In the genomic region with DNA sequence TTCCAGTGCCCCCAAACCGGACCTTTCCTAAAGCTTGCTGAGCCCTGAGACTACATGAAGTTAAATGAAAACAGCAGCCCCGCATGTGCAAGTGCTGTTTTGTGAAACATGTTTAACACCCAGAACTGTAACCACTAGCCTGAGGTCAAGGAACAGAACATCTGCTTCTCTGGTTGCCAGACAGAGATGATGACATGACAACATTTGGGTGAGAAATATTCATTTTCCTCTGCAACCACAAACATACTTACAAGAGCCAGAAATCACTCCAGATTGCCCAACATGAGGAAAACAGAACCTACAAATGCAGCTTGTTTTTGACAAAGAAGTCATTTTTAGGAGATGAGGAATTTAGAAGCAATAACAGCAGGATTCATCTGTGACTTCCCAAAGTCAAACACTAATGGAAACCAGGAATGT, we compare ENCODE assay signal across 8 cellular contexts.
DNase-seq lines count a peak whose midpoint lies in the region; ATAC-seq and TF ChIP-seq lines count a peak whose summit lies in the region.

No MANE protein-coding gene starts in this region.

- in situ Hi-C loops in GM13976 (cut with MboI; ENCODE audit: low sequenced_read_pairs, unreplicated experiment), result no loop called here

- H3K36me3 ChIP-seq in skeletal muscle tissue (ENCODE audit: control insufficient read depth in 3 of 3, insufficient read depth in 3 of 3, low read length in 3 of 3), result no peaks in the 10 kb centered on the region

- H3K9me3 Mint-ChIP-seq in endothelial cell (ENCODE audit: unreplicated experiment), result no peaks in the 10 kb centered on the region

- H3K27me3 ChIP-seq in skeletal muscle tissue (ENCODE audit: control insufficient read depth in 3 of 3, insufficient read depth in 3 of 3, low read length in 3 of 3), result no peaks in the 10 kb centered on the region

- H3K4me3 ChIP-seq in coronary artery (peak overlapping the region; percentile 17), skeletal muscle tissue (ENCODE audit: low read length in 3 of 3) (no peak overlapping the region)

- no peaks in the 10 kb centered on the region for H3K4me1 Mint-ChIP-seq in endothelial cell (ENCODE audit: unreplicated experiment)

- ATAC-seq in GM21723 (IDR thresholded peaks at IDR 0.05; ENCODE audit: unreplicated experiment), result peak; percentile 57

- intact Hi-C loops in head of caudate nucleus (cut with DNase I), result no loop called here

- H3K27ac ChIP-seq in coronary artery, result peak overlapping the region in 1 of 2 donors; percentile 65
- H3K27ac ChIP-seq in skeletal muscle tissue (ENCODE audit: low read depth, low read length), result peak overlapping the region; percentile 37

- H3K9ac ChIP-seq in skeletal muscle tissue (ENCODE audit: low read depth in 1 of 3, low read length in 3 of 3), result no peak overlapping the region

- no peaks in the 10 kb centered on the region for H3K9me3 ChIP-seq in skeletal muscle tissue (ENCODE audit: control insufficient read depth in 3 of 3, low read length in 3 of 3)

- DNase-seq in GM13976 (ENCODE audit: low spot score) (peak; percentile 30), LHCN-M2 (ENCODE audit: low read depth) (peak; percentile 95), coronary artery (ENCODE audit: low spot score) (no peak), endothelial cell (ENCODE audit: low spot score) (no peak), HuH-7 (ENCODE audit: low spot score) (no peak), head of caudate nucleus (no peak)

- H3K4me1 ChIP-seq in skeletal muscle tissue (ENCODE audit: control insufficient read depth in 3 of 3, insufficient read depth in 3 of 3, low read length in 3 of 3), result peaks cover 0 to 4% (median 3%) of the 10 kb centered on the region in 3 donors

- no peak overlapping the region for H3K27ac Mint-ChIP-seq in endothelial cell (ENCODE audit: unreplicated experiment)

- H3K36me3 Mint-ChIP-seq in endothelial cell (ENCODE audit: low read depth, unreplicated experiment), result peaks cover 17% of the 10 kb centered on the region

- no peak overlapping the region for H3K4me3 Mint-ChIP-seq in endothelial cell (ENCODE audit: unreplicated experiment)

- H3K27me3 Mint-ChIP-seq in endothelial cell (ENCODE audit: unreplicated experiment), result peaks cover under 1% of the 10 kb centered on the region

- TF ChIP-seq CTCF in GM13976 (IDR thresholded peaks at IDR 0.05; ENCODE audit: borderline replicate concordance, control extremely low read depth, extremely low read depth, insufficient read depth, missing control alignments) (no peak), coronary artery (IDR thresholded peaks at IDR 0.05) (no peak), endothelial cell (IDR thresholded peaks at IDR 0.05; ENCODE audit: unreplicated experiment) (no peak)

Comparison
In these comparisons a context has a peak if more than half of its experiments do, and no peak if none do; other contexts are left out.
1. DNase-seq: peak in GM13976 (single experiment) and LHCN-M2 (single experiment); none in coronary artery (single experiment), endothelial cell (single experiment), HuH-7 (single experiment) and head of caudate nucleus (0 of 42).